In genomic region chr11:57787920-57788716, GRCh38 we compare ENCODE assay signal across 10 cellular contexts. TPM values are rescaled to one million over a fixed set of nuclear protein-coding genes. Genes with fewer than 3 reads are reported as not detected.
DNase-seq lines count a peak whose midpoint lies in the region; ATAC-seq and TF ChIP-seq lines count a peak whose summit lies in the region.
"Had no signal": no experiment of that assay in that cellular context is flagged by ENCODE, and none has a peak within 500 bp of the region (broad histone marks: within the 10 kb centered on the region; RNA-seq: fewer than 3 reads in every experiment).

No MANE protein-coding gene starts in this region.

- H3K9me3 Mint-ChIP-seq in GM23338, result no peaks in the 10 kb centered on the region
- H3K9me3 Mint-ChIP-seq in T-helper 2 cell treated with Interferon-gamma antibody and Interleukin-4, amounts not matched to agents 5 μg/mL and 100 μg/mL, for 36 hours, result no peaks in the 10 kb centered on the region

- H3K36me3 Mint-ChIP-seq in GM23338 (ENCODE audit: low read depth), result peaks cover 14% of the 10 kb centered on the region
- H3K36me3 Mint-ChIP-seq in T-helper 2 cell treated with Interferon-gamma antibody and Interleukin-4, amounts not matched to agents 5 μg/mL and 100 μg/mL, for 36 hours (ENCODE audit: low read depth), result no peaks in the 10 kb centered on the region

- intact Hi-C loops in A673 (cut with micrococcal nuclease; ENCODE audit: unreplicated experiment), result no loop called here

- no TSS peak for BruUV-seq in A673 (replicated peaks; lab: Mats Ljungman, UMichigan)

- peak overlapping the region; percentile 86 for H3K27ac Mint-ChIP-seq in GM23338
- H3K27ac Mint-ChIP-seq in T-helper 2 cell treated with Interferon-gamma antibody and Interleukin-4, amounts not matched to agents 5 μg/mL and 100 μg/mL, for 36 hours, result no peak overlapping the region

- CTCF ChIA-PET in A673 (lab: Charles Lee), result no interaction called here

- H4K20me1 ChIP-seq in GM23338 (replicated peaks; ENCODE audit: insufficient read depth), result peaks cover 21% of the 10 kb centered on the region

- POLR2A ChIA-PET in A673 (lab: Charles Lee; ENCODE audit: low non-redundant PET), result no interaction called here

- DNase-seq in A673 (ENCODE audit: low spot score) (no peak), GM23338 (ENCODE audit: low spot score) (peak; percentile 71), SIG-M5 treated with dmso at 0.1 percent for 504 hours (lab: John Stamatoyannopoulos, UW; ENCODE audit: unreplicated experiment) (peak; percentile 91), islet precursor cell (peak; percentile 73), NCI-H774 (lab: John Stamatoyannopoulos, UW) (no peak), DMS114 treated with DMSO at 0.1 percent for 48 hours (lab: John Stamatoyannopoulos, UW; ENCODE audit: unreplicated experiment) (no peak)
- DNase-seq in stimulated activated CD4-positive, alpha-beta T cell treated with anti-CD3 and anti-CD28 coated beads, Interleukin-2, amount 100 ng/mL, for 24 hours, result no peak
- no peak for DNase-seq in T-helper 2 cell treated with Interferon-gamma antibody and Interleukin-4, amounts not matched to agents 5 μg/mL and 100 μg/mL, for 36 hours (ENCODE audit: low spot score)
- DNase-seq: central memory CD4-positive, alpha-beta T cell had no signal

- peak overlapping the region; percentile 10; the same call in 2 of the 3 replicates for H3K4me3 Mint-ChIP-seq in GM23338
- H3K4me3 Mint-ChIP-seq in T-helper 2 cell treated with Interferon-gamma antibody and Interleukin-4, amounts not matched to agents 5 μg/mL and 100 μg/mL, for 36 hours, result no peak overlapping the region

- no peaks in the 10 kb centered on the region for H3F3A ChIP-seq in GM23338 (replicated peaks; ENCODE audit: low read depth)

- H3K27ac ChIP-seq in A673 (ENCODE audit: low read depth, low read length, poor library complexity, severe bottlenecking), result peak overlapping the region; percentile 0
- peak overlapping the region; percentile 68 for H3K27ac ChIP-seq in GM23338 (ENCODE audit: low read depth)
- H3K27ac ChIP-seq: C4-2B had no signal

- H3K36me3 ChIP-seq in A673 (ENCODE audit: insufficient read depth, low read length, poor library complexity, severe bottlenecking) (no peaks in the 10 kb centered on the region), GM23338 (ENCODE audit: insufficient read depth) (no peaks in the 10 kb centered on the region; the same call in 1 of the 2 replicates)

- H3K4me2 ChIP-seq in GM23338, result peak overlapping the region; percentile 63

- H3K4me1 ChIP-seq in A673 (ENCODE audit: insufficient read depth, low read length, poor library complexity, severe bottlenecking), result peaks cover 47% of the 10 kb centered on the region
- H3K4me1 ChIP-seq in GM23338 (ENCODE audit: insufficient read depth), result peaks cover 35% of the 10 kb centered on the region

- no peaks in the 10 kb centered on the region for H3K9me3 ChIP-seq in A673 (ENCODE audit: low read depth, low read length, poor library complexity, severe bottlenecking)

- H2AFZ ChIP-seq in GM23338, result no peak overlapping the region

- H3K27me3 ChIP-seq in A673 (replicated peaks; ENCODE audit: insufficient read depth, low read depth, low read length, poor library complexity), result no peaks in the 10 kb centered on the region
- no peaks in the 10 kb centered on the region for H3K27me3 ChIP-seq in GM23338 (ENCODE audit: insufficient read depth)

- H3K79me2 ChIP-seq in GM23338 (replicated peaks; ENCODE audit: insufficient read depth), result peaks cover 100% of the 10 kb centered on the region

- H3K4me1 Mint-ChIP-seq in GM23338, result peaks cover 46% of the 10 kb centered on the region
- H3K4me1 Mint-ChIP-seq in T-helper 2 cell treated with Interferon-gamma antibody and Interleukin-4, amounts not matched to agents 5 μg/mL and 100 μg/mL, for 36 hours (ENCODE audit: low read depth), result peaks cover 30% of the 10 kb centered on the region

- TF ChIP-seq CTCF in A673 (conservative IDR thresholded peaks at IDR 0.05; ENCODE audit: low read depth, low read length) (no peak), GM23338 (conservative IDR thresholded peaks at IDR 0.05; ENCODE audit: low read depth in 2 of 2) (no peak)

- H3K4me3 ChIP-seq in A673 (ENCODE audit: low read depth, low read length, poor library complexity, severe bottlenecking) (no peak overlapping the region), GM23338 (peak overlapping the region; percentile 0)

- peak; percentile 88 for ATAC-seq in GM23338

- H3K27me3 Mint-ChIP-seq in GM23338 (ENCODE audit: insufficient read depth, low read depth, poor library complexity), result peaks cover 5% of the 10 kb centered on the region
- no peaks in the 10 kb centered on the region for H3K27me3 Mint-ChIP-seq in T-helper 2 cell treated with Interferon-gamma antibody and Interleukin-4, amounts not matched to agents 5 μg/mL and 100 μg/mL, for 36 hours (ENCODE audit: low read depth)

- no peaks in the 10 kb centered on the region for H3K9me2 ChIP-seq in GM23338 (ENCODE audit: insufficient read depth)

TF ChIP-seq in GM23338, 12 proteins besides CTCF, POLR2A, EP300 and RAD21 (continues in another document):
- TF ChIP-seq ZNF462 (CRISPR knock-in tag; IDR thresholded peaks at IDR 0.05), result no peak
- no peak for TF ChIP-seq POLR2AphosphoS5 (IDR thresholded peaks at IDR 0.05; ENCODE audit: low read depth)

RNA-seq across cellular contexts. Expression of gene CTNND1, which starts 26.5 kb away (rescaled TPM):
- 133 and 174 TPM in 2 replicates for total RNA-seq in A673 (2021)
- 136 and 148 TPM in 2 replicates for total RNA-seq in GM23338 (2014; rRNA removed; shearing (Covaris generic))
- 37.0 and 39.1 TPM in 2 replicates for polyA plus RNA-seq in GM23338 (2016; fragmentation: Nextera tagmentation; extraction: Ambion mirVana)

RNA-seq across cellular contexts. Expression of gene BTBD18, which starts 36.5 kb away (rescaled TPM):
- not detected in 2 replicates for total RNA-seq in A673 (2021)
- total RNA-seq in GM23338 (2014; rRNA removed; shearing (Covaris generic)), result 0.08 TPM in 1 of 2 replicates, not detected in the other
- polyA plus RNA-seq in GM23338 (2016; fragmentation: Nextera tagmentation; extraction: Ambion mirVana), result 0.29 and 0.31 TPM in 2 replicates

RNA-seq across cellular contexts. Expression of gene SELENOH, which starts 46.8 kb away (rescaled TPM):
- 192 and 212 TPM in 2 replicates for total RNA-seq in A673 (2021)
- total RNA-seq in GM23338 (2014; rRNA removed; shearing (Covaris generic)), result 282 and 311 TPM in 2 replicates
- 363 and 379 TPM in 2 replicates for polyA plus RNA-seq in GM23338 (2016; fragmentation: Nextera tagmentation; extraction: Ambion mirVana)

Comparison
In these comparisons a context has a peak if more than half of its experiments do, and no peak if none do; other contexts are left out.
1. DNase-seq: peak in GM23338 (single experiment), SIG-M5 treated with dmso at 0.1 percent for 504 hours (single experiment) and islet precursor cell (single experiment); none in A673 (single experiment), NCI-H774 (single experiment), stimulated activated CD4-positive, alpha-beta T cell treated with anti-CD3 and anti-CD28 coated beads, Interleukin-2, amount 100 ng/mL, for 24 hours (0 of 2), T-helper 2 cell treated with Interferon-gamma antibody and Interleukin-4, amounts not matched to agents 5 μg/mL and 100 μg/mL, for 36 hours (single experiment) and DMS114 treated with DMSO at 0.1 percent for 48 hours (single experiment).